In genomic region chr17:78359216-78359935, GRCh38 we compare ENCODE assay signal across 8 cellular contexts. TPM values are rescaled to one million over a fixed set of nuclear protein-coding genes. Genes with fewer than 3 reads are reported as not detected.
DNase-seq lines count a peak whose midpoint lies in the region; ATAC-seq, FAIRE-seq and TF ChIP-seq lines count a peak whose summit lies in the region.

No MANE protein-coding gene starts in this region.

- H3K9me3 ChIP-seq in Panc1 (ENCODE audit: control insufficient read depth, insufficient read depth, low read depth, low read length), result no peaks in the 10 kb centered on the region
- no peaks in the 10 kb centered on the region for H3K9me3 ChIP-seq in thyroid gland

- POLR2A ChIA-PET in Panc1 (lab: Charles Lee), result interaction anchor here (0.6 to 0.7 kb wide), 3 partner anchors 22 to 79 kb away, joined by 3 to 12 read pairs (median 6); no protein-coding TSS in a partner anchor

- H3K27me3 ChIP-seq in Panc1 (ENCODE audit: control insufficient read depth, insufficient read depth, low read length), result no peaks in the 10 kb centered on the region
- no peaks in the 10 kb centered on the region for H3K27me3 ChIP-seq in thyroid gland

- intact Hi-C loops in Panc1 (cut with micrococcal nuclease; ENCODE audit: unreplicated experiment), result no loop called here
- intact Hi-C loops in thyroid gland (cut with DNase I), result no loop called here

- peak; percentile 18 for ATAC-seq in Panc1
- ATAC-seq in GM18858 (IDR thresholded peaks at IDR 0.05; ENCODE audit: unreplicated experiment), result no peak

- peak overlapping the region; percentile 81 to 98 for H3K4me3 ChIP-seq in Panc1 (ENCODE audit: low read depth in 2 of 2, low read length in 2 of 2)
- H3K4me3 ChIP-seq in coronary artery, result peak overlapping the region; percentile 82
- H3K4me3 ChIP-seq in thyroid gland (replicated peaks in 1 of 3), result peak overlapping the region; percentile 4 to 94 (median 60)

- peak overlapping the region; percentile 89 for H3K27ac ChIP-seq in Panc1 (ENCODE audit: low read length)
- H3K27ac ChIP-seq in coronary artery, result peak overlapping the region; percentile 91 to 97
- H3K27ac ChIP-seq in thyroid gland, result peak overlapping the region; percentile 82 to 94 (median 85)

- H3K4me1 ChIP-seq in Panc1 (ENCODE audit: control insufficient read depth, insufficient read depth, low read length), result peaks cover 45% of the 10 kb centered on the region
- H3K4me1 ChIP-seq in thyroid gland, result peaks cover 5 to 54% of the 10 kb centered on the region in 2 donors

- no peak for TF ChIP-seq POLR2A in thyroid gland (IDR thresholded peaks at IDR 0.05)
- no peak for TF ChIP-seq POLR2A in GM12891 (IDR thresholded peaks at IDR 0.05; ENCODE audit: low read depth, low read length)

- FAIRE-seq in GM12891 (lab: Jason Lieb, UNC), result no peak

- TF ChIP-seq CTCF in Panc1 (IDR thresholded peaks at IDR 0.05), result no peak
- no peak for TF ChIP-seq CTCF in coronary artery (IDR thresholded peaks at IDR 0.05)
- no peak for TF ChIP-seq CTCF in thyroid gland (IDR thresholded peaks at IDR 0.05)

- in situ Hi-C loops in Panc1 (cut with HindIII; ENCODE audit: low pct_unique_long_range_greater_than_20kb, low sequenced_read_pairs), result no loop called here

- CTCF ChIA-PET in Panc1 (lab: Charles Lee), result interaction anchor here (0.6 to 1.2 kb wide), 5 partner anchors 15 to 108 kb away, joined by 3 to 9 read pairs (median 4); no protein-coding TSS in a partner anchor

- BruUV-seq in Panc1 (replicated peaks; lab: Mats Ljungman, UMichigan), result no TSS peak

- H3K36me3 ChIP-seq in Panc1 (ENCODE audit: control insufficient read depth, insufficient read depth, low read length) (peaks cover 10% of the 10 kb centered on the region; the same call in 1 of the 2 replicates), thyroid gland (peaks cover 0 to 13% of the 10 kb centered on the region in 2 donors)

- peak; percentile 44 to 51 for DNase-seq in activated CD4-positive, alpha-beta T cell treated with anti-CD3 and anti-CD28 coated beads for 4 hours
- no peak for DNase-seq in activated CD4-positive, alpha-beta T cell treated with anti-CD3 and anti-CD28 coated beads for 1 hour
- DNase-seq in Panc1 (ENCODE audit: low read depth, low spot score) (no peak), coronary artery (ENCODE audit: low spot score) (no peak), lung microvascular endothelial cell (ENCODE audit: low read depth in 2 of 2) (peak; percentile 47 to 51), thyroid gland (peak; percentile 37 to 42), GM12891 (ENCODE audit: insufficient read length, low spot score) (no peak)

- WGBS in thyroid gland, 2 donors, result 0% methylated on average over 9 to 24 of the region's 76 CpGs

TF ChIP-seq in GM12891, 5 proteins besides CTCF, POLR2A, EP300 and RAD21:
- TF ChIP-seq POU2F2 (IDR thresholded peaks at IDR 0.05; ENCODE audit: low read depth, low read length) (no peak), PAX5 (IDR thresholded peaks at IDR 0.05; ENCODE audit: insufficient read depth, low read length, severe bottlenecking) (no peak), SPI1 (IDR thresholded peaks at IDR 0.05; ENCODE audit: low read depth, low read length) (no peak), POLR2AphosphoS5 (IDR thresholded peaks at IDR 0.05; ENCODE audit: low read depth, low read length) (no peak), TAF1 (IDR thresholded peaks at IDR 0.05; ENCODE audit: low read depth, low read length) (no peak)

RNA-seq across cellular contexts. Expression of gene SOCS3, which starts 0.5 kb away (rescaled TPM):
- 53.1 TPM for total RNA-seq in Panc1 (2021; ENCODE audit: unreplicated experiment)
- polyA plus RNA-seq in Panc1 (2012; ENCODE audit: insufficient read length), result 30.5 TPM
- total RNA-seq in lung microvascular endothelial cell, result 39.2 and 79.6 TPM in 2 replicates
- total RNA-seq in thyroid gland, result 100 to 1,000 TPM in 1 of 4 donors, 10 to 100 TPM in 2, 1 to 10 TPM in 1; 9.2 to 110 (median 33.3) TPM
- polyA plus RNA-seq in GM12891 (2012; ENCODE audit: low read depth, missing spikeins), result 2.0 TPM

RNA-seq across cellular contexts. Expression of gene PGS1, which starts 19.1 kb away (rescaled TPM):
- total RNA-seq in Panc1 (2021; ENCODE audit: unreplicated experiment) (47.5 TPM), lung microvascular endothelial cell (15.7 and 26.4 TPM in 2 replicates), thyroid gland (10 to 100 TPM; 41.2 to 87.2 (median 69.1) TPM)
- 40.3 TPM for polyA plus RNA-seq in Panc1 (2012; ENCODE audit: insufficient read length)
- 18.5 TPM for polyA plus RNA-seq in GM12891 (2012; ENCODE audit: low read depth, missing spikeins)

Comparison
In these comparisons a context has a peak if more than half of its experiments do, and no peak if none do; other contexts are left out.
1. DNase-seq: peak in activated CD4-positive, alpha-beta T cell treated with anti-CD3 and anti-CD28 coated beads for 4 hours (2 of 2), lung microvascular endothelial cell (2 of 2) and thyroid gland (2 of 2); none in activated CD4-positive, alpha-beta T cell treated with anti-CD3 and anti-CD28 coated beads for 1 hour (single experiment), Panc1 (single experiment), coronary artery (single experiment) and GM12891 (single experiment).
2. Peak in every context shown above with its lines, with median percentiles within 50 percentile points of each other: H3K27ac ChIP-seq and H3K4me3 ChIP-seq.